25 cellular contexts compared by ENCODE assay signal in genomic region chr7:81433196-81433595, GRCh38.
"Had no signal": no experiment of that assay in that cellular context is flagged by ENCODE, and none has a peak within 500 bp of the region (broad histone marks: within the 10 kb centered on the region; RNA-seq: fewer than 3 reads in every experiment).

No MANE protein-coding gene starts in this region.

- DNase-seq: activated CD4-positive, alpha-beta T cell treated with anti-CD3 and anti-CD28 coated beads for 48 hours; activated CD4-positive, alpha-beta T cell treated with anti-CD3 and anti-CD28 coated beads, Interleukin-2, amount 50 U/mL, for 48 hours; activated CD8-positive, alpha-beta memory T cell treated with anti-CD3 and anti-CD28 coated beads, Interleukin-2, amount 50 U/mL, for 4 hours; activated effector memory CD4-positive, alpha-beta T cell treated with anti-CD3 and anti-CD28 coated beads, Interleukin-2, amount 50 U/mL, for 16 hours; activated naive CD4-positive, alpha-beta T cell treated with anti-CD3 and anti-CD28 coated beads for 36 hours; activated naive CD8-positive, alpha-beta T cell treated with anti-CD3 and anti-CD28 coated beads for 36 hours; activated T-cell treated with anti-CD3 and anti-CD28 coated beads, Interleukin-2, amount 50 U/mL, for 1 hour; adrenal gland; dorsolateral prefrontal cortex; effector memory CD4-positive, alpha-beta T cell; erythroblast; foreskin melanocyte; heart right ventricle; left ventricle myocardium superior; right cardiac atrium; stimulated activated CD4-positive, alpha-beta T cell treated with anti-CD3 and anti-CD28 coated beads, Interleukin-2, amount 100 ng/mL, for 48 hours; stimulated activated naive CD4-positive, alpha-beta T cell treated with Interleukin-2 at 50 U/mL for 16 hours; T-helper 17 cell; T1000; testis; trophoblast cell; WERI-Rb-1 had no signal

- H3K27ac ChIP-seq: adrenal gland, ascending aorta, coronary artery, dorsolateral prefrontal cortex, heart right ventricle, testis, vagina, WERI-Rb-1 had no signal

- H3K4me3 ChIP-seq: adrenal gland, ascending aorta, coronary artery, dorsolateral prefrontal cortex, heart right ventricle, testis, vagina had no signal

- H3K9me3 ChIP-seq: adrenal gland, ascending aorta, heart right ventricle, testis, vagina had no signal

- H3K36me3 ChIP-seq: adrenal gland, ascending aorta, heart right ventricle, vagina, WERI-Rb-1 had no signal
